10 cellular contexts compared by ENCODE assay signal in genomic region chr12:54021432-54022013, GRCh38. TPM values are rescaled to one million over a fixed set of nuclear protein-coding genes. Genes with fewer than 3 reads are reported as not detected.
DNase-seq lines count a peak whose midpoint lies in the region; ATAC-seq, FAIRE-seq and TF ChIP-seq lines count a peak whose summit lies in the region.
"Had no signal": no experiment of that assay in that cellular context is flagged by ENCODE, and none has a peak within 500 bp of the region (broad histone marks: within the 10 kb centered on the region; RNA-seq: fewer than 3 reads in every experiment).

No MANE protein-coding gene starts in this region.

- intact Hi-C loops in kidney (cut with DNase I): no loop called here

- no peaks in the 10 kb centered on the region for H3K9me3 ChIP-seq in A549
- no peaks in the 10 kb centered on the region for H3K9me3 ChIP-seq in GM23248 (ENCODE audit: low read depth)
- no peaks in the 10 kb centered on the region for H3K9me3 ChIP-seq in kidney (ENCODE audit: control insufficient read depth in 1 of 2, low read length in 2 of 2)

- peak overlapping the region in 1 of 2 experiments; percentile 59; a peak in 2 of 6 replicates for H3K27ac ChIP-seq in A549
- peak overlapping the region; percentile 99 for H3K27ac ChIP-seq in GM23248
- peak overlapping the region; percentile 49 to 73 for H3K27ac ChIP-seq in kidney (ENCODE audit: low read depth in 2 of 2, low read length in 2 of 2)

- CTCF ChIA-PET in A549 (lab: Yijun Ruan, JAX): interaction anchor here (1.2 to 27.9 kb wide), 11 partner anchors 10 to 319 kb away, joined by 3 to 476 read pairs (median 8); partner anchors contain the start of genes HOXC10, HOXC5, HOXC8 and SMUG1

- TF ChIP-seq EP300 in A549 (IDR thresholded peaks at IDR 0.05): no peak

- peak overlapping the region; percentile 97 for H3K9ac ChIP-seq in GM23248
- peak overlapping the region in 1 of 2 donors; percentile 23 for H3K9ac ChIP-seq in kidney (ENCODE audit: low read length in 2 of 2)

- no peaks in the 10 kb centered on the region for H4K20me1 ChIP-seq in GM23248 (ENCODE audit: insufficient read depth)

- peaks cover 18% of the 10 kb centered on the region; the same call in 1 of the 2 replicates for H3F3A ChIP-seq in GM23248 (ENCODE audit: insufficient read depth)

- H3K79me2 ChIP-seq in GM23248 (ENCODE audit: insufficient read depth): peaks cover 93% of the 10 kb centered on the region

- TF ChIP-seq POLR2A in A549 (IDR thresholded peaks at IDR 0.05; ENCODE audit: low read length): no peak

- POLR2A ChIA-PET in A549 (lab: Yijun Ruan, JAX): no interaction called here

- H3K4me3 ChIP-seq in A549: no peak overlapping the region
- H3K4me3 ChIP-seq in GM23248: peak overlapping the region; percentile 78
- peak overlapping the region; percentile 7 to 40 for H3K4me3 ChIP-seq in kidney (ENCODE audit: low read length in 2 of 2)

- H3K4me1 ChIP-seq in A549 (peaks cover 35% of the 10 kb centered on the region), GM23248 (ENCODE audit: insufficient read depth) (peaks cover 62% of the 10 kb centered on the region), kidney (ENCODE audit: control insufficient read depth in 1 of 2, insufficient read depth in 1 of 2, low read depth in 1 of 2, low read length in 2 of 2) (peaks cover 8 to 10% of the 10 kb centered on the region in 2 donors)

- H3K36me3 ChIP-seq in GM23248 (ENCODE audit: low read depth) (no peaks in the 10 kb centered on the region), kidney (ENCODE audit: control insufficient read depth in 1 of 2, insufficient read depth in 2 of 2, low read length in 2 of 2) (no peaks in the 10 kb centered on the region)

- peak in 1 of 2 experiments; percentile 45 for DNase-seq in A549 (ENCODE audit: low read depth in 1 of 2, low spot score in 1 of 2)
- peak; percentile 78 for DNase-seq in GM23248
- peak; percentile 64 for DNase-seq in SK-N-DZ (ENCODE audit: low spot score)
- peak; percentile 84 for DNase-seq in kidney
- no peak for DNase-seq in NCI-H2081 treated with DMSO at 0.1 percent for 48 hours (lab: John Stamatoyannopoulos, UW)
- DNase-seq in NOMO-1 treated with DMSO at 0.1 percent for 48 hours (lab: John Stamatoyannopoulos, UW; ENCODE audit: unreplicated experiment): no peak
- DNase-seq: KG1 had no signal

- TF ChIP-seq CTCF in A549 (IDR thresholded peaks at IDR 0.05) (no peak), kidney (IDR thresholded peaks at IDR 0.05; ENCODE audit: borderline replicate concordance, extremely low read depth, insufficient read depth) (no peak)

- FAIRE-seq in A549 (lab: Jason Lieb, UNC) (no peak), kidney (lab: Jason Lieb, UNC) (no peak)
- FAIRE-seq: RCC 7860 had no signal

- in situ Hi-C loops in GM23248 (cut with MboI): loop anchor here (10.0 kb wide), 1 partner anchor 173 kb away; no protein-coding TSS in a partner anchor

- H3K27me3 ChIP-seq in GM23248 (replicated peaks; ENCODE audit: insufficient read depth): no peaks in the 10 kb centered on the region

- H3K9me2 ChIP-seq in GM23248 (ENCODE audit: insufficient read depth): no peaks in the 10 kb centered on the region

- peak overlapping the region; percentile 50 for H2AFZ ChIP-seq in GM23248

- H3K4me2 ChIP-seq in A549 (peak overlapping the region; percentile 37; the same call in 2 of the 3 replicates), GM23248 (ENCODE audit: unreplicated experiment) (peak overlapping the region; percentile 94)

- ATAC-seq in A549 (no peak), HG02870 (IDR thresholded peaks at IDR 0.05; ENCODE audit: unreplicated experiment) (no peak), HG03521 (IDR thresholded peaks at IDR 0.05; ENCODE audit: unreplicated experiment) (no peak)

- peak in 1 of 2 experiments; percentile 15; a peak in 1 of 5 replicates for TF ChIP-seq RAD21 in A549 (conservative IDR thresholded peaks at IDR 0.05 in 1 of 2, IDR thresholded peaks at IDR 0.05 in 1 of 2)

- WGBS in A549 (ENCODE audit: missing lambda C conversion rate): 66% methylated on average over 16 of the region's 16 CpGs
- 6 to 8% methylated on average over 15 to 16 of the region's 16 CpGs for WGBS in GM23248 (ENCODE audit: low coverage in 1 of 2, low lambda C conversion rate in 2 of 2, missing lambda C conversion rate in 2 of 2), 2 experiments

TF ChIP-seq in A549, 52 proteins besides CTCF, POLR2A, EP300 and RAD21 (continues in another document):
- TF ChIP-seq ZC3H11A (IDR thresholded peaks at IDR 0.05) (no peak), CEBPB (IDR thresholded peaks at IDR 0.05) (no peak), JUN (IDR thresholded peaks at IDR 0.05) (no peak), HES2 (IDR thresholded peaks at IDR 0.05) (no peak), BHLHE40 (IDR thresholded peaks at IDR 0.05; ENCODE audit: low read depth, low read length) (no peak)

RNA-seq across cellular contexts. Expression of gene HOXC6, which starts 6.7 kb away (rescaled TPM):
- polyA plus RNA-seq in A549 (2011; rRNA removed): 3.9 and 5.2 TPM in 2 replicates
- 5.2 and 6.2 TPM in 2 replicates for polyA plus RNA-seq in A549 (2012; cell fraction: cytosol; rRNA removed)
- polyA plus RNA-seq in A549 (2012; cell fraction: nucleus; rRNA removed): 9.9 and 11.6 TPM in 2 replicates
- 5.0 to 6.0 TPM (median 5.5 TPM) in 3 replicates for polyA plus RNA-seq in A549 (2017; fragmentation: RNase III; extraction: RNeasy Plus Mini Kit Qiagen cat#74134 plus additional on column Dnase treatment)
- polyA minus RNA-seq in A549 (2011; rRNA and poly(A)+ RNA removed): 3.9 and 4.7 TPM in 2 replicates
- total RNA-seq in GM23248 (2014; rRNA removed; shearing (Covaris generic)): 3.6 and 4.9 TPM in 2 replicates
- 19.9 and 20.5 TPM in 2 replicates for polyA plus RNA-seq in GM23248 (2016; fragmentation: Nextera tagmentation; extraction: Ambion mirVana)
- 0.68 and 0.74 TPM in 2 replicates for polyA plus RNA-seq in SK-N-DZ (2014; cell fraction: cytosol; rRNA removed)
- polyA plus RNA-seq in SK-N-DZ (2014; cell fraction: nucleus; rRNA removed): 0.87 TPM in 1 of 2 replicates, not detected in the other
- total RNA-seq in kidney: 22.0 TPM
- polyA plus RNA-seq in kidney (ENCODE audit: insufficient read depth, low read depth, low replicate concordance): 11.4 TPM

RNA-seq across cellular contexts. Expression of gene HOXC5, which starts 11.3 kb away (rescaled TPM):
- polyA plus RNA-seq in A549 (2011; rRNA removed): 0.41 and 0.49 TPM in 2 replicates
- polyA plus RNA-seq in A549 (2012; cell fraction: cytosol; rRNA removed): 0.83 and 1.1 TPM in 2 replicates
- polyA plus RNA-seq in A549 (2012; cell fraction: nucleus; rRNA removed): 1.2 and 1.8 TPM in 2 replicates
- 0.64 to 1.1 TPM (median 0.98 TPM) in 3 replicates for polyA plus RNA-seq in A549 (2017; fragmentation: RNase III; extraction: RNeasy Plus Mini Kit Qiagen cat#74134 plus additional on column Dnase treatment)
- 0.29 TPM in 1 of 2 replicates, not detected in the other for polyA minus RNA-seq in A549 (2011; rRNA and poly(A)+ RNA removed)
- total RNA-seq in GM23248 (2014; rRNA removed; shearing (Covaris generic)): 1.1 and 1.8 TPM in 2 replicates
- polyA plus RNA-seq in GM23248 (2016; fragmentation: Nextera tagmentation; extraction: Ambion mirVana): 0.65 and 1.3 TPM in 2 replicates
- 1.6 TPM in 1 of 2 replicates, not detected in the other for polyA plus RNA-seq in SK-N-DZ (2014; cell fraction: cytosol; rRNA removed)
- 0.09 TPM in 1 of 2 replicates, not detected in the other for polyA plus RNA-seq in SK-N-DZ (2014; cell fraction: nucleus; rRNA removed)
- total RNA-seq in kidney: 4.8 TPM
- 0.24 TPM for polyA plus RNA-seq in kidney (ENCODE audit: insufficient read depth, low read depth, low replicate concordance)

RNA-seq across cellular contexts. Expression of gene HOXC8, which starts 12.7 kb away (rescaled TPM):
- polyA plus RNA-seq in A549 (2011; rRNA removed): 4.1 and 5.4 TPM in 2 replicates
- 4.1 and 5.5 TPM in 2 replicates for polyA plus RNA-seq in A549 (2012; cell fraction: cytosol; rRNA removed)
- polyA plus RNA-seq in A549 (2012; cell fraction: nucleus; rRNA removed): 2.0 and 2.4 TPM in 2 replicates
- 5.3 to 5.7 TPM (median 5.4 TPM) in 3 replicates for polyA plus RNA-seq in A549 (2017; fragmentation: RNase III; extraction: RNeasy Plus Mini Kit Qiagen cat#74134 plus additional on column Dnase treatment)
- polyA minus RNA-seq in A549 (2011; rRNA and poly(A)+ RNA removed): 1.8 and 2.3 TPM in 2 replicates
- 3.8 and 11.3 TPM in 2 replicates for total RNA-seq in GM23248 (2014; rRNA removed; shearing (Covaris generic))
- 16.7 and 20.8 TPM in 2 replicates for polyA plus RNA-seq in GM23248 (2016; fragmentation: Nextera tagmentation; extraction: Ambion mirVana)
- polyA plus RNA-seq in SK-N-DZ (2014; cell fraction: cytosol; rRNA removed): not detected in 2 replicates
- polyA plus RNA-seq in SK-N-DZ (2014; cell fraction: nucleus; rRNA removed): not detected in 2 replicates
- total RNA-seq in kidney: 9.0 TPM
- 2.1 TPM for polyA plus RNA-seq in kidney (ENCODE audit: insufficient read depth, low read depth, low replicate concordance)

RNA-seq across cellular contexts. Expression of gene HOXC9, which starts 21.6 kb away (rescaled TPM):
- polyA plus RNA-seq in A549 (2011; rRNA removed): 2.3 and 5.2 TPM in 2 replicates
- polyA plus RNA-seq in A549 (2012; cell fraction: cytosol; rRNA removed): 5.7 and 8.3 TPM in 2 replicates
- 5.1 and 6.8 TPM in 2 replicates for polyA plus RNA-seq in A549 (2012; cell fraction: nucleus; rRNA removed)
- polyA plus RNA-seq in A549 (2017; fragmentation: RNase III; extraction: RNeasy Plus Mini Kit Qiagen cat#74134 plus additional on column Dnase treatment): 5.7 to 6.6 TPM (median 6.2 TPM) in 3 replicates
- 0.29 and 0.88 TPM in 2 replicates for polyA minus RNA-seq in A549 (2011; rRNA and poly(A)+ RNA removed)
- total RNA-seq in GM23248 (2014; rRNA removed; shearing (Covaris generic)): 2.5 and 3.7 TPM in 2 replicates
- 5.5 and 6.0 TPM in 2 replicates for polyA plus RNA-seq in GM23248 (2016; fragmentation: Nextera tagmentation; extraction: Ambion mirVana)
- polyA plus RNA-seq in SK-N-DZ (2014; cell fraction: cytosol; rRNA removed): 1.4 TPM in 1 of 2 replicates, not detected in the other
- polyA plus RNA-seq in SK-N-DZ (2014; cell fraction: nucleus; rRNA removed): 0.25 TPM in 1 of 2 replicates, not detected in the other
- 16.5 TPM for total RNA-seq in kidney
- polyA plus RNA-seq in kidney (ENCODE audit: insufficient read depth, low read depth, low replicate concordance): 11.7 TPM

RNA-seq across cellular contexts. Expression of gene HOXC4, which starts 32.1 kb away (rescaled TPM):
- polyA plus RNA-seq in A549 (2011; rRNA removed) (1.3 and 1.5 TPM in 2 replicates), A549 (2017; fragmentation: RNase III; extraction: RNeasy Plus Mini Kit Qiagen cat#74134 plus additional on column Dnase treatment) (2.8 to 4.0 TPM (median 3.5 TPM) in 3 replicates), GM23248 (2016; fragmentation: Nextera tagmentation; extraction: Ambion mirVana) (2.3 and 3.1 TPM in 2 replicates), kidney (ENCODE audit: insufficient read depth, low read depth, low replicate concordance) (13.9 TPM)
- polyA plus RNA-seq in A549 (2012; cell fraction: cytosol; rRNA removed): 1.6 and 2.0 TPM in 2 replicates
- 1.5 and 1.7 TPM in 2 replicates for polyA plus RNA-seq in A549 (2012; cell fraction: nucleus; rRNA removed)
- polyA minus RNA-seq in A549 (2011; rRNA and poly(A)+ RNA removed): 0.19 TPM in 1 of 2 replicates, not detected in the other
- total RNA-seq in GM23248 (2014; rRNA removed; shearing (Covaris generic)): 2.2 and 3.4 TPM in 2 replicates
- 4.8 and 5.1 TPM in 2 replicates for polyA plus RNA-seq in SK-N-DZ (2014; cell fraction: cytosol; rRNA removed)
- 3.3 and 7.9 TPM in 2 replicates for polyA plus RNA-seq in SK-N-DZ (2014; cell fraction: nucleus; rRNA removed)
- total RNA-seq in kidney: 24.5 TPM

Comparison
In these comparisons a context has a peak if more than half of its experiments do, and no peak if none do; other contexts are left out.
1. DNase-seq: peak in GM23248 (single experiment), SK-N-DZ (single experiment) and kidney (single experiment); none in NCI-H2081 treated with DMSO at 0.1 percent for 48 hours (single experiment) and NOMO-1 treated with DMSO at 0.1 percent for 48 hours (single experiment).